ENCODE assay signal across 37 cellular contexts in genomic region chr2:73368781-73369180, GRCh38.
"Had no signal": no experiment of that assay in that cellular context is flagged by ENCODE, and none has a peak within 500 bp of the region (broad histone marks: within the 10 kb centered on the region; RNA-seq: fewer than 3 reads in every experiment).

No MANE protein-coding gene starts in this region.

- ATAC-seq: activated CD8-positive, alpha-beta memory T cell treated with anti-CD3 and anti-CD28 coated beads, Interleukin-2, amount 10 ng/mL, durations not matched to agents 7 days and 5 days; activated naive CD8-positive, alpha-beta T cell treated with anti-CD3 and anti-CD28 coated beads, Interleukin-2, amount 50 U/mL, for 24 hours; SK-N-SH treated with all-trans-retinoic acid at 6 μM for 48 hours had no signal

- FAIRE-seq: bronchial epithelial cell, RCC 7860 had no signal

- DNase-seq: activated CD4-positive, alpha-beta memory T cell treated with anti-CD3 and anti-CD28 coated beads, Interleukin-2, amount 10 ng/mL, durations not matched to agents 7 days and 5 days; activated CD4-positive, alpha-beta T cell treated with anti-CD3 and anti-CD28 coated beads for 1 hour; activated CD4-positive, alpha-beta T cell treated with anti-CD3 and anti-CD28 coated beads for 48 hours; activated CD4-positive, CD25-positive, alpha-beta regulatory T cell; activated CD8-positive, alpha-beta memory T cell treated with anti-CD3 and anti-CD28 coated beads for 24 hours; activated CD8-positive, alpha-beta memory T cell treated with anti-CD3 and anti-CD28 coated beads, Interleukin-2, amount 10 ng/mL, durations not matched to agents 7 days and 5 days; activated CD8-positive, alpha-beta memory T cell treated with anti-CD3 and anti-CD28 coated beads, Interleukin-2, amount 50 U/mL, for 48 hours; activated effector memory CD4-positive, alpha-beta T cell treated with Interleukin-2 at 50 U/mL for 16 hours; activated naive CD4-positive, alpha-beta T cell treated with anti-CD3 and anti-CD28 coated beads, Interleukin-2, amount 10 ng/mL, durations not matched to agents 7 days and 5 days; activated naive CD8-positive, alpha-beta T cell treated with anti-CD3 and anti-CD28 coated beads, Interleukin-2, amount 50 U/mL, for 24 hours; activated T-cell treated with anti-CD3 and anti-CD28 coated beads, Interleukin-2, amount 50 U/mL, for 48 hours; anterior cingulate cortex; central memory CD4-positive, alpha-beta T cell; Kasumi-1; KG1; MG63; NCI-H1048; NCI-H1105 treated with DMSO at 0.1 percent for 48 hours; NCI-H1436; NCI-H1694; NCI-H1930; NCI-H2081 treated with DMSO at 0.1 percent for 48 hours; NCI-H226; NCI-H446 treated with DMSO at 0.1 percent for 48 hours; NCI-H524 treated with DMSO at 0.1 percent for 48 hours; NK-92 treated with Interleukin-12 subunit alpha and Interleukin-12 subunit beta, amount 100 ng/mL, for 24 hours; PC-9; SHP77; SW 1271; T-helper 1 cell; T-helper 2 cell; T-helper 9 cell; WERI-Rb-1 had no signal

- H3K27ac ChIP-seq: PC-9, RWPE1, WERI-Rb-1 had no signal

- H3K4me2 ChIP-seq: PC-9 had no signal

- H3K36me3 ChIP-seq: MG63, WERI-Rb-1 had no signal

- H3K4me3 ChIP-seq: MG63, PC-9 had no signal

- H3K9me3 ChIP-seq: MG63 had no signal
